1 cellular context compared by ENCODE assay signal in genomic region chr2:196836440-196836839, GRCh38.
TF ChIP-seq lines count a peak whose summit lies in the region.

No MANE protein-coding gene starts in this region.

TF ChIP-seq in endothelial cell of umbilical vein, 7 proteins besides CTCF, POLR2A, EP300 and RAD21:
- no peak for TF ChIP-seq EZH2 (IDR thresholded peaks at IDR 0.05; ENCODE audit: borderline replicate concordance, low read depth, low read length, severe bottlenecking)
- no peak for TF ChIP-seq POLR2AphosphoS5 (IDR thresholded peaks at IDR 0.05; ENCODE audit: insufficient read depth, low read depth, low read length)
- no peak for TF ChIP-seq MYC (IDR thresholded peaks at IDR 0.05; ENCODE audit: low read depth, low read length)
- no peak for TF ChIP-seq GATA2 (IDR thresholded peaks at IDR 0.05; ENCODE audit: insufficient read depth, insufficient read length, low read depth, low read length)
- no peak for TF ChIP-seq FOS (IDR thresholded peaks at IDR 0.05; ENCODE audit: borderline replicate concordance, insufficient read depth, low read length)
- no peak for TF ChIP-seq MAX (IDR thresholded peaks at IDR 0.05; ENCODE audit: insufficient read depth, insufficient read length)
- TF ChIP-seq JUN (IDR thresholded peaks at IDR 0.05; ENCODE audit: borderline replicate concordance, insufficient read depth, insufficient read length, low read depth) = no peak
